ENCODE assay signal across 20 cellular contexts in genomic region chr12:31218203-31219025, GRCh38.
A peak's percentile ranks its signal among the peaks of the same experiment; 100 is the strongest.
DNase-seq lines count a peak whose midpoint lies in the region; ATAC-seq, FAIRE-seq and TF ChIP-seq lines count a peak whose summit lies in the region.
"Had no signal": no experiment of that assay in that cellular context is flagged by ENCODE, and none has a peak within 500 bp of the region (broad histone marks: within the 10 kb centered on the region; RNA-seq: fewer than 3 reads in every experiment).

No MANE protein-coding gene starts in this region.

- no peak overlapping the region for H4K91ac ChIP-seq in H1 (replicated peaks; ENCODE audit: insufficient read length, low read length)

- WGBS in H1 (ENCODE audit: extremely low coverage in 1 of 2, insufficient coverage in 1 of 2, insufficient read length in 1 of 2, insufficient replicate concordance in 2 of 2, low coverage in 1 of 2, low lambda C conversion rate in 2 of 2, missing lambda C conversion rate in 1 of 2), 2 experiments, result 64% methylated on average over 9 of the region's 9 CpGs; no CpG with 5 or more reads in 1 of the 2 experiments

- TF ChIP-seq EP300 in H1 (IDR thresholded peaks at IDR 0.05; ENCODE audit: borderline replicate concordance in 1 of 2, low read depth in 2 of 2, low read length in 2 of 2), result no peak

- H4K8ac ChIP-seq in H1 (ENCODE audit: extremely low read depth, insufficient read depth, low read length), result no peak overlapping the region

- H3K4me2 ChIP-seq in H1 (ENCODE audit: insufficient read depth in 1 of 2, low read depth in 2 of 2, low read length in 2 of 2), result no peak overlapping the region

- in situ Hi-C loops in HAP-1 (cut with MboI; ENCODE audit: low sequenced_read_pairs), result no loop called here

- TF ChIP-seq RAD21 in H1 (IDR thresholded peaks at IDR 0.05 in 1 of 2, conservative IDR thresholded peaks at IDR 0.05 in 1 of 2; ENCODE audit: low read depth in 2 of 2, low read length in 2 of 2), result no peak

- CTCF ChIA-PET in H1 (lab: Charles Lee; ENCODE audit: partially characterized antibody), result interaction anchor here (1.1 to 20.4 kb wide), 6 partner anchors 9 to 228 kb away, joined by 3 to 231 read pairs (median 8); no protein-coding TSS in a partner anchor

- no peak overlapping the region for H3K14ac ChIP-seq in H1 (ENCODE audit: insufficient read length)

- no peak for ATAC-seq in lower lobe of right lung
- ATAC-seq in GM21528 (IDR thresholded peaks at IDR 0.05; ENCODE audit: low FRiP score, unreplicated experiment), result no peak

- DNase-seq in H7 (peak; percentile 73), H1 (ENCODE audit: low read depth in 1 of 2, low spot score in 2 of 2) (no peak), lower lobe of right lung (peak; percentile 32), HAP-1 (ENCODE audit: low spot score in 2 of 2) (no peak)
- no peak for DNase-seq in activated CD4-positive, alpha-beta T cell treated with anti-CD3 and anti-CD28 coated beads, Interleukin-2, amount 50 U/mL, for 48 hours
- DNase-seq: ACHN; C1 segment of cervical spinal cord; CD8-positive, alpha-beta memory T cell; HCEC 1CT; MM.1S; NCI-H1092; NCI-H187 treated with DMSO at 0.1 percent for 48 hours; NCI-H2171; NCI-H526; SHP77 treated with DMSO at 0.1 percent for 48 hours had no signal

- TF ChIP-seq CTCF in H1 (IDR thresholded peaks at IDR 0.05; ENCODE audit: control extremely low read depth in 1 of 3, insufficient read depth in 1 of 3, low read depth in 1 of 3, low read length in 3 of 3) (no peak), lower lobe of right lung (IDR thresholded peaks at IDR 0.05) (no peak)

- no peak overlapping the region for H2BK15ac ChIP-seq in H1 (ENCODE audit: low read length)

- peaks cover 40% of the 10 kb centered on the region for H3K4me1 ChIP-seq in HUES6 (ENCODE audit: control insufficient read depth, insufficient read depth, low read length)
- H3K4me1 ChIP-seq in H1 (replicated peaks in 1 of 4; ENCODE audit: control insufficient read depth in 3 of 4, insufficient read depth in 4 of 4, low read length in 3 of 4), result peaks cover 4 to 18% (median 11%) of the 10 kb centered on the region in 4 experiments
- H3K4me1 ChIP-seq in lower lobe of right lung, result no peaks in the 10 kb centered on the region
- peaks cover 19% of the 10 kb centered on the region for H3K4me1 ChIP-seq in HAP-1

- H2BK12ac ChIP-seq in H1 (ENCODE audit: low read depth, low read length), result no peak overlapping the region

- no peaks in the 10 kb centered on the region for H3K36me3 ChIP-seq in H7 (replicated peaks; ENCODE audit: control insufficient read depth, insufficient read depth, low read length)
- no peaks in the 10 kb centered on the region for H3K36me3 ChIP-seq in HUES6 (ENCODE audit: control insufficient read depth, insufficient read depth, low read length)
- H3K36me3 ChIP-seq in H1 (ENCODE audit: control insufficient read depth in 2 of 4, insufficient read depth in 4 of 4, low read length in 3 of 4), result no peaks in the 10 kb centered on the region
- H3K36me3 ChIP-seq in lower lobe of right lung, result no peaks in the 10 kb centered on the region
- H3K36me3 ChIP-seq in HAP-1 (replicated peaks), result no peaks in the 10 kb centered on the region

- no peak overlapping the region for H2BK20ac ChIP-seq in H1 (ENCODE audit: low read length)

- TF ChIP-seq POLR2A in H1 (IDR thresholded peaks at IDR 0.05; ENCODE audit: control extremely low read depth in 1 of 2, low read depth in 2 of 2, low read length in 2 of 2), result no peak

- no peaks in the 10 kb centered on the region for H3K79me2 ChIP-seq in H1 (ENCODE audit: control insufficient read depth in 1 of 2, insufficient read depth in 2 of 2, low read length in 2 of 2)

- H3K23me2 ChIP-seq in H1 (ENCODE audit: low read depth, low read length), result no peaks in the 10 kb centered on the region

- H2AFZ ChIP-seq in H1 (ENCODE audit: low read length), result no peak overlapping the region

- H3K27me3 ChIP-seq in H7 (ENCODE audit: control insufficient read depth, insufficient read depth, low read length), result no peaks in the 10 kb centered on the region; the same call in 1 of the 2 replicates
- peaks cover 29% of the 10 kb centered on the region for H3K27me3 ChIP-seq in HUES6 (ENCODE audit: control insufficient read depth, insufficient read depth, low read length)
- peaks cover 0 to 4% (median 1%) of the 10 kb centered on the region in 4 experiments; a peak in 1 of 7 replicates for H3K27me3 ChIP-seq in H1 (replicated peaks in 1 of 4; ENCODE audit: control insufficient read depth in 3 of 4, extremely low read depth in 1 of 4, insufficient read depth in 3 of 4, low read length in 3 of 4)
- H3K27me3 ChIP-seq in lower lobe of right lung (ENCODE audit: low read depth), result no peaks in the 10 kb centered on the region
- no peaks in the 10 kb centered on the region for H3K27me3 ChIP-seq in HAP-1 (ENCODE audit: low read depth)

- H3K4me3 ChIP-seq in H7 (ENCODE audit: insufficient read depth, low read depth, low read length), result no peak overlapping the region
- peak overlapping the region; percentile 16; the same call in 1 of the 2 replicates for H3K4me3 ChIP-seq in HUES6 (ENCODE audit: low read depth, low read length)
- H3K4me3 ChIP-seq in H1 (ENCODE audit: extremely low read depth in 1 of 4, insufficient read depth in 2 of 4, low read depth in 3 of 4, low read length in 4 of 4), result no peak overlapping the region
- no peak overlapping the region for H3K4me3 ChIP-seq in lower lobe of right lung
- H3K4me3 ChIP-seq in HAP-1, result no peak overlapping the region

- FAIRE-seq in H1 (lab: Jason Lieb, UNC), result no peak
- FAIRE-seq: D721Med, GM12892, GM18507 had no signal

- H3K9ac ChIP-seq in HUES6 (ENCODE audit: low read length) (no peak overlapping the region), H1 (replicated peaks in 1 of 4; ENCODE audit: extremely low read depth in 1 of 4, low read depth in 3 of 4, low read length in 3 of 4) (no peak overlapping the region)

- intact Hi-C loops in lower lobe of right lung (cut with DNase I), result no loop called here

- no peak overlapping the region for H4K5ac ChIP-seq in H1 (ENCODE audit: insufficient read length, low read depth, low read length)

- no peak overlapping the region for H3K18ac ChIP-seq in H1 (ENCODE audit: extremely low read depth, low read length)

- H3K56ac ChIP-seq in H1 (replicated peaks; ENCODE audit: insufficient read length, low read depth, low read length), result no peak overlapping the region

- POLR2A ChIA-PET in H1 (lab: Charles Lee; ENCODE audit: partially characterized antibody), result no interaction called here

- H3K4ac ChIP-seq in H1 (replicated peaks; ENCODE audit: insufficient read length, low read depth, low read length), result no peak overlapping the region

- no peak overlapping the region for H2AK5ac ChIP-seq in H1 (ENCODE audit: low read depth, low read length)

- no peaks in the 10 kb centered on the region for H3K79me1 ChIP-seq in H1 (ENCODE audit: low read depth, low read length)

- H4K20me1 ChIP-seq in H1 (replicated peaks in 1 of 2; ENCODE audit: control insufficient read depth in 1 of 2, insufficient read depth in 2 of 2, low read length in 2 of 2), result no peaks in the 10 kb centered on the region

- H2BK5ac ChIP-seq in H1 (ENCODE audit: low read depth, low read length), result no peak overlapping the region

- H3K9me3 ChIP-seq in HUES6 (ENCODE audit: control insufficient read depth, insufficient read depth, low read depth, low read length), result no peaks in the 10 kb centered on the region
- no peaks in the 10 kb centered on the region for H3K9me3 ChIP-seq in H1 (ENCODE audit: insufficient read depth in 2 of 2, low read depth in 1 of 2, low read length in 1 of 2)
- no peaks in the 10 kb centered on the region for H3K9me3 ChIP-seq in lower lobe of right lung
- no peaks in the 10 kb centered on the region for H3K9me3 ChIP-seq in HAP-1

- no peak overlapping the region for H3K27ac ChIP-seq in HUES6 (ENCODE audit: low read depth, low read length)
- no peak overlapping the region for H3K27ac ChIP-seq in H1 (ENCODE audit: low read depth, low read length)
- no peak overlapping the region for H3K27ac ChIP-seq in lower lobe of right lung

- H3K23ac ChIP-seq in H1 (ENCODE audit: insufficient read length), result no peak overlapping the region

- H2BK120ac ChIP-seq in H1 (replicated peaks; ENCODE audit: low read depth, low read length), result no peak overlapping the region

TF ChIP-seq in H1, 55 proteins besides CTCF, POLR2A, EP300 and RAD21:
- TF ChIP-seq RBBP5 (IDR thresholded peaks at IDR 0.05; ENCODE audit: borderline replicate concordance, low read depth, low read length) (no peak), SAP30 (IDR thresholded peaks at IDR 0.05; ENCODE audit: insufficient read depth, insufficient replicate concordance, low read length) (no peak), MAX (IDR thresholded peaks at IDR 0.05) (peak; percentile 38; the same call in 1 of the 2 replicates)

Comparison
In these comparisons a context has a peak if more than half of its experiments do, and no peak if none do; other contexts are left out.
1. DNase-seq: peak in H7 (single experiment) and lower lobe of right lung (single experiment); none in H1 (0 of 2), HAP-1 (0 of 2) and activated CD4-positive, alpha-beta T cell treated with anti-CD3 and anti-CD28 coated beads, Interleukin-2, amount 50 U/mL, for 48 hours (0 of 2).